In the genomic region with DNA sequence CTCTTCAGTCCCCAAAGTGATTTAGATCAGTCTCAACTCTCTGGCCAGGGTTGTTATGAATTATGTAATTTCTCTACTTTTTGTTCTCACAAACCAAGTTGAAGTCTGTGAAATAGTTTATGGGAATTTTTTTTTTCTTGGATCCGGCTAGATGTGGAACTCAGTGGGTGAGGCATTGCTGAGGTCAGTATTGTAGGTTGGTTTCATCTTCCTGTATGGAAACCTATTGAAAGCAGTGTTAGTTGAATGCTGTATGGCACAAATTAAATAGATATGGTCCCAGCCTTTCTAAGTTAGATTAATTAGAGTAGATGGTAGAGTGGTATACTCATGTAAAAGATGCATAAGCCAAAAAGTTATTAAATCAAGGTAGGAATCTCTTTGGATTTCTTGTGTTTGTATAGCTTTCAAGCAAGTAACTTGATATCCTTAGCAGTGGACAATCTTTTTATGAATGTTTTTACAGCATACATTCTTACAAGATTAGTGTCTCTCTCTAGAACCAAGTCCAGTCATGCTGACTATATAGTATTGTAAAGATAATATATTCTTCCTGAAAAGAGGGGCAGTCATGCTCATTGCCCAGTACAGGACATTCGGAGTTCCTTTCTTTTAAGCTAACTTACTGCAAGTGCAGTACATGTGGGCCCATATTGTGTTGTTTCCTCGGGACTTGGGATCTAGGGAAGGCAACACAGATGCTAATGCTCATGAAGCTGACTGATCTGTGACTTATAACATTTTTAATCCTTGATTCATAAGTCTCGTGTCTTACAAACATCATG, we compare ENCODE assay signal across 27 cellular contexts.
DNase-seq lines count a peak whose midpoint lies in the region; ATAC-seq, FAIRE-seq and TF ChIP-seq lines count a peak whose summit lies in the region.
"Had no signal": no experiment of that assay in that cellular context is flagged by ENCODE, and none has a peak within 500 bp of the region (broad histone marks: within the 10 kb centered on the region; RNA-seq: fewer than 3 reads in every experiment).

No MANE protein-coding gene starts in this region.

- no peak overlapping the region for H3K4me3 ChIP-seq in A549
- H3K4me3 ChIP-seq in SU-DHL-6 (ENCODE audit: insufficient read depth, low read length, poor library complexity, severe bottlenecking), result no peak overlapping the region
- no peak overlapping the region for H3K4me3 ChIP-seq in fibroblast of pulmonary artery (replicated peaks; ENCODE audit: low read depth, low read length)
- H3K4me3 ChIP-seq in vagina, result no peak overlapping the region
- H3K4me3 ChIP-seq: ascending aorta, hepatocyte, K562, SK-N-MC, tibial nerve had no signal

- no peak for FAIRE-seq in A549 (lab: Jason Lieb, UNC)
- FAIRE-seq: A204.1, K562 had no signal

- intact Hi-C loops in natural killer cell (cut with micrococcal nuclease) (no loop called here), vagina (cut with DNase I) (no loop called here)

- H3K4me3 Mint-ChIP-seq in natural killer cell, result no peak overlapping the region
- H3K4me3 Mint-ChIP-seq: CD8-positive, alpha-beta T cell; neural crest cell had no signal

- no peaks in the 10 kb centered on the region; the same call in 1 of the 2 replicates for H3K36me3 ChIP-seq in SU-DHL-6 (ENCODE audit: low read length)
- H3K36me3 ChIP-seq in vagina, result no peaks in the 10 kb centered on the region
- H3K36me3 ChIP-seq: ascending aorta, tibial nerve had no signal

- H3K27ac Mint-ChIP-seq in natural killer cell, result no peak overlapping the region
- H3K27ac Mint-ChIP-seq: CD8-positive, alpha-beta T cell had no signal

- no peaks in the 10 kb centered on the region for H3K27me3 Mint-ChIP-seq in natural killer cell (ENCODE audit: low read depth in 2 of 2)

- TF ChIP-seq CTCF in A549 (IDR thresholded peaks at IDR 0.05) (no peak), SU-DHL-6 (IDR thresholded peaks at IDR 0.05; ENCODE audit: insufficient read depth, low read length, poor library complexity, severe bottlenecking) (no peak), fibroblast of pulmonary artery (IDR thresholded peaks at IDR 0.05; ENCODE audit: low read length, missing control alignments) (no peak), natural killer cell (IDR thresholded peaks at IDR 0.05) (no peak), vagina (IDR thresholded peaks at IDR 0.05) (no peak)

- peak overlapping the region in 1 of 2 experiments; percentile 39; a peak in 2 of 6 replicates for H3K27ac ChIP-seq in A549
- H3K27ac ChIP-seq in SU-DHL-6 (ENCODE audit: low read depth, low read length), result no peak overlapping the region
- no peak overlapping the region for H3K27ac ChIP-seq in vagina
- H3K27ac ChIP-seq: ascending aorta, hepatocyte, SK-N-MC, tibial nerve had no signal

- POLR2A ChIA-PET in A549 (lab: Yijun Ruan, JAX), result no interaction called here

- no peaks in the 10 kb centered on the region for H3K9me2 ChIP-seq in SU-DHL-6 (replicated peaks; ENCODE audit: insufficient read depth, low read length)

- H3K27me3 ChIP-seq in SU-DHL-6 (ENCODE audit: low read length) (no peaks in the 10 kb centered on the region), vagina (no peaks in the 10 kb centered on the region)
- H3K27me3 ChIP-seq: ascending aorta, hepatocyte, tibial nerve had no signal

- no peaks in the 10 kb centered on the region for H3K36me3 Mint-ChIP-seq in natural killer cell
- H3K36me3 Mint-ChIP-seq: CD8-positive, alpha-beta T cell had no signal

- no peaks in the 10 kb centered on the region for H3F3A ChIP-seq in SU-DHL-6 (ENCODE audit: insufficient read depth)

- no peak for TF ChIP-seq RAD21 in A549 (conservative IDR thresholded peaks at IDR 0.05 in 1 of 2, IDR thresholded peaks at IDR 0.05 in 1 of 2)

- H3K4me1 Mint-ChIP-seq in natural killer cell, result no peaks in the 10 kb centered on the region
- H3K4me1 Mint-ChIP-seq: neural crest cell had no signal

- H2AFZ ChIP-seq in SU-DHL-6 (ENCODE audit: low read depth, low read length, severe bottlenecking), result peak overlapping the region; percentile 31
- H2AFZ ChIP-seq: hepatocyte had no signal

- no peak overlapping the region for H3K9ac ChIP-seq in SU-DHL-6 (ENCODE audit: low read length)

- H4K20me1 ChIP-seq in SU-DHL-6 (ENCODE audit: low read depth, low read length), result no peaks in the 10 kb centered on the region

- H3K9me3 Mint-ChIP-seq in natural killer cell, result peaks cover 14 to 21% of the 10 kb centered on the region in 2 donors

- 15% methylated on average over 4 of the region's 4 CpGs for WGBS in A549 (ENCODE audit: missing lambda C conversion rate)

- H3K4me1 ChIP-seq in A549 (peaks cover 9% of the 10 kb centered on the region; the same call in 1 of the 3 replicates), vagina (no peaks in the 10 kb centered on the region)
- H3K4me1 ChIP-seq: ascending aorta, tibial nerve had no signal

- ATAC-seq in A549 (peak in 1 of 2 experiments; percentile 65; a peak in 3 of 6 replicates), natural killer cell (no peak), GM18498 (IDR thresholded peaks at IDR 0.05; ENCODE audit: unreplicated experiment) (no peak)
- ATAC-seq: CD8-positive, alpha-beta T cell; esophagus mucosa; K562 had no signal

- DNase-seq in A549 (ENCODE audit: low read depth in 1 of 2, low spot score in 1 of 2) (peak in 1 of 2 experiments; percentile 45), HPDE6-E6E7 (ENCODE audit: extremely low spot score) (peak; percentile 37), fibroblast of pulmonary artery (ENCODE audit: low read depth) (peak; percentile 3), natural killer cell (no peak), vagina (ENCODE audit: extremely low spot score in 2 of 2) (no peak), SHP77 (lab: John Stamatoyannopoulos, UW) (no peak)
- DNase-seq: activated CD4-positive, alpha-beta T cell treated with anti-CD3 and anti-CD28 coated beads for 4 hours; activated CD8-positive, alpha-beta memory T cell treated with anti-CD3 and anti-CD28 coated beads, Interleukin-2, amount 50 U/mL, for 4 hours; activated effector memory CD4-positive, alpha-beta T cell treated with anti-CD3 and anti-CD28 coated beads, Interleukin-2, amount 50 U/mL, for 16 hours; CD8-positive, alpha-beta T cell; dermis blood vessel endothelial cell; DND-41; midbrain; NCI-H2081 treated with DMSO at 0.1 percent for 48 hours; NCI-H524; stimulated activated CD4-positive, alpha-beta T cell treated with anti-CD3 and anti-CD28 coated beads, Interleukin-15, amount 100 ng/mL, for 24 hours; stimulated activated naive CD4-positive, alpha-beta T cell treated with Interleukin-2 at 50 U/mL for 16 hours had no signal

- H3K4me2 ChIP-seq in A549 (peak overlapping the region; percentile 35; the same call in 2 of the 3 replicates), SU-DHL-6 (ENCODE audit: low read depth, low read length, poor library complexity, severe bottlenecking) (no peak overlapping the region)
- H3K4me2 ChIP-seq: hepatocyte had no signal

- H3K9me3 ChIP-seq in A549 (no peaks in the 10 kb centered on the region), SU-DHL-6 (ENCODE audit: insufficient read depth, low read length) (0 out of 2 replicates have a peak, but pooled peaks cover 8% of the 10 kb centered on the region), vagina (no peaks in the 10 kb centered on the region)
- H3K9me3 ChIP-seq: ascending aorta, tibial nerve had no signal

- CTCF ChIA-PET in A549 (lab: Yijun Ruan, JAX), result no interaction called here

- TF ChIP-seq POLR2A in A549 (IDR thresholded peaks at IDR 0.05; ENCODE audit: low read length) (no peak), vagina (IDR thresholded peaks at IDR 0.05) (no peak)

- TF ChIP-seq EP300 in A549 (IDR thresholded peaks at IDR 0.05), result no peak

- H3K79me2 ChIP-seq in SU-DHL-6 (ENCODE audit: insufficient read depth, low read length), result no peaks in the 10 kb centered on the region
- H3K79me2 ChIP-seq: hepatocyte had no signal

TF ChIP-seq in A549, 52 proteins besides CTCF, POLR2A, EP300 and RAD21:
- TF ChIP-seq RCOR1 (IDR thresholded peaks at IDR 0.05; ENCODE audit: low read depth, low read length), result no peak
- peak; percentile 15; the same call in 1 of the 2 replicates for TF ChIP-seq GATA3 (IDR thresholded peaks at IDR 0.05; ENCODE audit: borderline replicate concordance)

Comparison
In these comparisons a context has a peak if more than half of its experiments do, and no peak if none do; other contexts are left out.
1. DNase-seq: peak in HPDE6-E6E7 (single experiment) and fibroblast of pulmonary artery (single experiment); none in natural killer cell (single experiment), vagina (0 of 2) and SHP77 (0 of 2).